In genomic region chr17:58576679-58577367, GRCh38 we compare ENCODE assay signal across 1 cellular context.
TF ChIP-seq lines count a peak whose summit lies in the region.

No MANE protein-coding gene starts in this region.

TF ChIP-seq in HepG2, 621 proteins besides CTCF, POLR2A, EP300 and RAD21 (continued from another document):
- TF ChIP-seq SCMH1 (CRISPR knock-in tag; IDR thresholded peaks at IDR 0.05; ENCODE audit: borderline replicate concordance) (no peak), MIXL1 (CRISPR knock-in tag; IDR thresholded peaks at IDR 0.05) (0 out of 2 replicates have a peak, but pooled peaks have one; percentile 19), ZBTB7B (CRISPR knock-in tag; IDR thresholded peaks at IDR 0.05) (no peak), ZMAT5 (CRISPR knock-in tag; IDR thresholded peaks at IDR 0.05; ENCODE audit: borderline replicate concordance, low read depth) (no peak), POGZ (CRISPR knock-in tag; IDR thresholded peaks at IDR 0.05) (no peak), RFX3 (CRISPR knock-in tag; IDR thresholded peaks at IDR 0.05) (no peak), ZNF496 (CRISPR knock-in tag; IDR thresholded peaks at IDR 0.05; ENCODE audit: insufficient replicate concordance) (no peak), ZSCAN9 (CRISPR knock-in tag; IDR thresholded peaks at IDR 0.05; ENCODE audit: borderline replicate concordance) (0 out of 2 replicates have a peak, but pooled peaks have one; percentile 19), CBFB (CRISPR knock-in tag; IDR thresholded peaks at IDR 0.05) (no peak), TP53 (CRISPR knock-in tag; conservative IDR thresholded peaks at IDR 0.05) (no peak), MED13 (CRISPR knock-in tag; IDR thresholded peaks at IDR 0.05) (no peak), ZNF256 (CRISPR knock-in tag; conservative IDR thresholded peaks at IDR 0.05) (no peak), SP5 (CRISPR knock-in tag; IDR thresholded peaks at IDR 0.05; ENCODE audit: borderline replicate concordance, low read depth) (no peak), AFF4 (CRISPR knock-in tag; IDR thresholded peaks at IDR 0.05) (no peak), GPN1 (CRISPR knock-in tag; IDR thresholded peaks at IDR 0.05; ENCODE audit: borderline replicate concordance) (no peak), ZBTB8A (CRISPR knock-in tag; IDR thresholded peaks at IDR 0.05; ENCODE audit: borderline replicate concordance, low read depth) (no peak), PLRG1 (conservative IDR thresholded peaks at IDR 0.05) (no peak), HNRNPUL1 (IDR thresholded peaks at IDR 0.05; ENCODE audit: low read depth, low read length) (peak; percentile 52; the same call in 1 of the 2 replicates), GATA4 (IDR thresholded peaks at IDR 0.05; ENCODE audit: borderline replicate concordance, low read depth) (no peak), HNRNPL (IDR thresholded peaks at IDR 0.05; ENCODE audit: low read depth, low read length) (no peak), ZFP82 (CRISPR knock-in tag; IDR thresholded peaks at IDR 0.05; ENCODE audit: borderline replicate concordance) (no peak), FOXA3 (CRISPR knock-in tag; IDR thresholded peaks at IDR 0.05) (no peak), ZFP1 (CRISPR knock-in tag; IDR thresholded peaks at IDR 0.05) (no peak), HNF4G (IDR thresholded peaks at IDR 0.05; ENCODE audit: borderline replicate concordance, low read depth, low read length) (no peak), HNF4G (CRISPR knock-in tag; IDR thresholded peaks at IDR 0.05; ENCODE audit: borderline replicate concordance, low read depth) (no peak), ZKSCAN1 (IDR thresholded peaks at IDR 0.05; ENCODE audit: low read length) (no peak)
- TF ChIP-seq, protein P1, sequence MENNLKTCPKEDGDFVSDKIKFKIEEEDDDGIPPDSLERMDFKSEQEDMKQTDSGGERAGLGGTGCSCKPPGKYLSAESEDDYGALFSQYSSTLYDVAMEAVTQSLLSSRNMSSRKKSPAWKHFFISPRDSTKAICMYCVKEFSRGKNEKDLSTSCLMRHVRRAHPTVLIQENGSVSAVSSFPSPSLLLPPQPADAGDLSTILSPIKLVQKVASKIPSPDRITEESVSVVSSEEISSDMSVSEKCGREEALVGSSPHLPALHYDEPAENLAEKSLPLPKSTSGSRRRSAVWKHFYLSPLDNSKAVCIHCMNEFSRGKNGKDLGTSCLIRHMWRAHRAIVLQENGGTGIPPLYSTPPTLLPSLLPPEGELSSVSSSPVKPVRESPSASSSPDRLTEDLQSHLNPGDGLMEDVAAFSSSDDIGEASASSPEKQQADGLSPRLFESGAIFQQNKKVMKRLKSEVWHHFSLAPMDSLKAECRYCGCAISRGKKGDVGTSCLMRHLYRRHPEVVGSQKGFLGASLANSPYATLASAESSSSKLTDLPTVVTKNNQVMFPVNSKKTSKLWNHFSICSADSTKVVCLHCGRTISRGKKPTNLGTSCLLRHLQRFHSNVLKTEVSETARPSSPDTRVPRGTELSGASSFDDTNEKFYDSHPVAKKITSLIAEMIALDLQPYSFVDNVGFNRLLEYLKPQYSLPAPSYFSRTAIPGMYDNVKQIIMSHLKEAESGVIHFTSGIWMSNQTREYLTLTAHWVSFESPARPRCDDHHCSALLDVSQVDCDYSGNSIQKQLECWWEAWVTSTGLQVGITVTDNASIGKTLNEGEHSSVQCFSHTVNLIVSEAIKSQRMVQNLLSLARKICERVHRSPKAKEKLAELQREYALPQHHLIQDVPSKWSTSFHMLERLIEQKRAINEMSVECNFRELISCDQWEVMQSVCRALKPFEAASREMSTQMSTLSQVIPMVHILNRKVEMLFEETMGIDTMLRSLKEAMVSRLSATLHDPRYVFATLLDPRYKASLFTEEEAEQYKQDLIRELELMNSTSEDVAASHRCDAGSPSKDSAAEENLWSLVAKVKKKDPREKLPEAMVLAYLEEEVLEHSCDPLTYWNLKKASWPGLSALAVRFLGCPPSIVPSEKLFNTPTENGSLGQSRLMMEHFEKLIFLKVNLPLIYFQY (CRISPR knock-in tag; IDR thresholded peaks at IDR 0.05; ENCODE audit: borderline replicate concordance), result no peak
- TF ChIP-seq, protein P2, sequence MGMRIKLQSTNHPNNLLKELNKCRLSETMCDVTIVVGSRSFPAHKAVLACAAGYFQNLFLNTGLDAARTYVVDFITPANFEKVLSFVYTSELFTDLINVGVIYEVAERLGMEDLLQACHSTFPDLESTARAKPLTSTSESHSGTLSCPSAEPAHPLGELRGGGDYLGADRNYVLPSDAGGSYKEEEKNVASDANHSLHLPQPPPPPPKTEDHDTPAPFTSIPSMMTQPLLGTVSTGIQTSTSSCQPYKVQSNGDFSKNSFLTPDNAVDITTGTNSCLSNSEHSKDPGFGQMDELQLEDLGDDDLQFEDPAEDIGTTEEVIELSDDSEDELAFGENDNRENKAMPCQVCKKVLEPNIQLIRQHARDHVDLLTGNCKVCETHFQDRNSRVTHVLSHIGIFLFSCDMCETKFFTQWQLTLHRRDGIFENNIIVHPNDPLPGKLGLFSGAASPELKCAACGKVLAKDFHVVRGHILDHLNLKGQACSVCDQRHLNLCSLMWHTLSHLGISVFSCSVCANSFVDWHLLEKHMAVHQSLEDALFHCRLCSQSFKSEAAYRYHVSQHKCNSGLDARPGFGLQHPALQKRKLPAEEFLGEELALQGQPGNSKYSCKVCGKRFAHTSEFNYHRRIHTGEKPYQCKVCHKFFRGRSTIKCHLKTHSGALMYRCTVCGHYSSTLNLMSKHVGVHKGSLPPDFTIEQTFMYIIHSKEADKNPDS (CRISPR knock-in tag; IDR thresholded peaks at IDR 0.05), result no peak
- TF ChIP-seq, protein P3, sequence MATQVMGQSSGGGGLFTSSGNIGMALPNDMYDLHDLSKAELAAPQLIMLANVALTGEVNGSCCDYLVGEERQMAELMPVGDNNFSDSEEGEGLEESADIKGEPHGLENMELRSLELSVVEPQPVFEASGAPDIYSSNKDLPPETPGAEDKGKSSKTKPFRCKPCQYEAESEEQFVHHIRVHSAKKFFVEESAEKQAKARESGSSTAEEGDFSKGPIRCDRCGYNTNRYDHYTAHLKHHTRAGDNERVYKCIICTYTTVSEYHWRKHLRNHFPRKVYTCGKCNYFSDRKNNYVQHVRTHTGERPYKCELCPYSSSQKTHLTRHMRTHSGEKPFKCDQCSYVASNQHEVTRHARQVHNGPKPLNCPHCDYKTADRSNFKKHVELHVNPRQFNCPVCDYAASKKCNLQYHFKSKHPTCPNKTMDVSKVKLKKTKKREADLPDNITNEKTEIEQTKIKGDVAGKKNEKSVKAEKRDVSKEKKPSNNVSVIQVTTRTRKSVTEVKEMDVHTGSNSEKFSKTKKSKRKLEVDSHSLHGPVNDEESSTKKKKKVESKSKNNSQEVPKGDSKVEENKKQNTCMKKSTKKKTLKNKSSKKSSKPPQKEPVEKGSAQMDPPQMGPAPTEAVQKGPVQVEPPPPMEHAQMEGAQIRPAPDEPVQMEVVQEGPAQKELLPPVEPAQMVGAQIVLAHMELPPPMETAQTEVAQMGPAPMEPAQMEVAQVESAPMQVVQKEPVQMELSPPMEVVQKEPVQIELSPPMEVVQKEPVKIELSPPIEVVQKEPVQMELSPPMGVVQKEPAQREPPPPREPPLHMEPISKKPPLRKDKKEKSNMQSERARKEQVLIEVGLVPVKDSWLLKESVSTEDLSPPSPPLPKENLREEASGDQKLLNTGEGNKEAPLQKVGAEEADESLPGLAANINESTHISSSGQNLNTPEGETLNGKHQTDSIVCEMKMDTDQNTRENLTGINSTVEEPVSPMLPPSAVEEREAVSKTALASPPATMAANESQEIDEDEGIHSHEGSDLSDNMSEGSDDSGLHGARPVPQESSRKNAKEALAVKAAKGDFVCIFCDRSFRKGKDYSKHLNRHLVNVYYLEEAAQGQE (IDR thresholded peaks at IDR 0.05; ENCODE audit: borderline replicate concordance in 1 of 2, low read depth in 1 of 2, low read length in 2 of 2), result no peak
